Comparison of ENCODE assay signal across 15 cellular contexts in the genomic region with DNA sequence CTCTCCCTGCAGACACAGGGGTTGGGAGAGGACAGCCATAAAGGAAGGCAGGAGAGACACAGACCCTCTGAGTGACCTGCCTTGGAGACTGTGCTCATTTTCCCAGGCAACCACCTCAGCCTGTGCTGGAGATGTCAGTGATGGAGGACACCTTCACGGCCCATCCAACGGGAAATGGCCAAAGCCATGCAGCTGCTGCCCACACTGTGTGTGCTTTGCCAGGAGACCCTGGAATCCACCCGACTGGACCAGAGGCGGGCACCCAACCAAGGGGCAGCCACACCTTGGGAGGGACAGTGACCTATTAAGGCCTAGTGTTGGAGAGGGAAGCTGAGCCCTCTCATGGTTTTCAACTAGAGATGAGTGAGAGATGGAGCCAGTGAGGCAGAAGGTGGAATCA.
"Had no signal": no experiment of that assay in that cellular context is flagged by ENCODE, and none has a peak within 500 bp of the region (broad histone marks: within the 10 kb centered on the region; RNA-seq: fewer than 3 reads in every experiment).

No MANE protein-coding gene starts in this region.

- H3K4me1 Mint-ChIP-seq: activated naive CD4-positive, alpha-beta T cell treated with anti-CD3 and anti-CD28 coated beads, Interleukin-2, amount 50 U/mL, for 24 hours; naive thymus-derived CD4-positive, alpha-beta T cell; neural crest cell; stimulated activated effector memory CD8-positive, alpha-beta T cell treated with anti-CD3 and anti-CD28 coated beads, Interleukin-12 subunit alpha, Interleukin-12 subunit beta, amount 100 ng/mL, for 72 hours had no signal

- DNase-seq: activated CD4-positive, alpha-beta T cell treated with anti-CD3 and anti-CD28 coated beads for 1 hour; activated gamma-delta T cell treated with Interleukin-2 at 50 U/mL for 16 hours; activated T-cell treated with anti-CD3 and anti-CD28 coated beads for 4 hours; anterior cingulate cortex; body of pancreas; heart left ventricle; kidney; left lung; stimulated activated CD4-positive, alpha-beta T cell treated with anti-CD3 and anti-CD28 coated beads, Interleukin-12 subunit alpha, Interleukin-12 subunit beta, amount 100 ng/mL, for 4 hours; T-helper 1 cell; upper lobe of left lung had no signal

- H3K27ac Mint-ChIP-seq: activated naive CD4-positive, alpha-beta T cell treated with anti-CD3 and anti-CD28 coated beads, Interleukin-2, amount 50 U/mL, for 24 hours; naive thymus-derived CD4-positive, alpha-beta T cell; stimulated activated effector memory CD8-positive, alpha-beta T cell treated with anti-CD3 and anti-CD28 coated beads, Interleukin-12 subunit alpha, Interleukin-12 subunit beta, amount 100 ng/mL, for 72 hours had no signal

- H3K4me3 Mint-ChIP-seq: activated naive CD4-positive, alpha-beta T cell treated with anti-CD3 and anti-CD28 coated beads, Interleukin-2, amount 50 U/mL, for 24 hours; naive thymus-derived CD4-positive, alpha-beta T cell; neural crest cell; stimulated activated effector memory CD8-positive, alpha-beta T cell treated with anti-CD3 and anti-CD28 coated beads, Interleukin-12 subunit alpha, Interleukin-12 subunit beta, amount 100 ng/mL, for 72 hours had no signal

- H3K9me3 Mint-ChIP-seq: activated naive CD4-positive, alpha-beta T cell treated with anti-CD3 and anti-CD28 coated beads, Interleukin-2, amount 50 U/mL, for 24 hours; neural crest cell had no signal

- H3K36me3 Mint-ChIP-seq: activated naive CD4-positive, alpha-beta T cell treated with anti-CD3 and anti-CD28 coated beads, Interleukin-2, amount 50 U/mL, for 24 hours; stimulated activated effector memory CD8-positive, alpha-beta T cell treated with anti-CD3 and anti-CD28 coated beads, Interleukin-12 subunit alpha, Interleukin-12 subunit beta, amount 100 ng/mL, for 72 hours had no signal

- ATAC-seq: body of pancreas; heart left ventricle; left lung; naive thymus-derived CD4-positive, alpha-beta T cell; stimulated activated effector memory CD8-positive, alpha-beta T cell treated with anti-CD3 and anti-CD28 coated beads, Interleukin-12 subunit alpha, Interleukin-12 subunit beta, amount 100 ng/mL, for 72 hours had no signal
